ENCODE assay signal across 1 cellular context in the genomic region with DNA sequence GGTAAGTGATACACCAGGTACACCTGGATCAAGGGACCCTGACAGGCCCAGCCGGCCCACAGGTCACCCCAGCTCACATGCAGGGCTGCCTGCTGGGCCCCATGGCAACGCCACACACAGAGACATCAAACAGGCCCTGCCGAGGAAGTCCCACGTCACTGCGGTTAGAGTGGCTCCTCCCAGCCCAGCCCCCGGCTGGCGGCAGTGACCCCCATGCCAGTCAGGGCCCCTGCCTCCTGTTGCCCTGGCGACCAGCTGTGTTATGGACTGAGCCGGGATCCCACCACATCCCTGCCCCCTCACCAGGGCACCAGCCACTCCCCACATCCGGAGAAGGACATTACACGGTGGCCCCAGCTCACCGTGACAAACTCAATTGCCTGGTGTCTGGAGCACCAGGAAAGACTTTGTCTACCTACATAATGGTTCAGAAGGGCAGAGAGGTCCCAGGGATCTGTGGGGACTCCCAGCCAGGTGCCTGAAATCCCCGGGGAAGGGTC.
TF ChIP-seq lines count a peak whose summit lies in the region.

No MANE protein-coding gene starts in this region.

TF ChIP-seq in GM12878, 131 proteins besides CTCF, POLR2A, EP300 and RAD21 (continued from another document and continues in another):
- TF ChIP-seq, protein P1, sequence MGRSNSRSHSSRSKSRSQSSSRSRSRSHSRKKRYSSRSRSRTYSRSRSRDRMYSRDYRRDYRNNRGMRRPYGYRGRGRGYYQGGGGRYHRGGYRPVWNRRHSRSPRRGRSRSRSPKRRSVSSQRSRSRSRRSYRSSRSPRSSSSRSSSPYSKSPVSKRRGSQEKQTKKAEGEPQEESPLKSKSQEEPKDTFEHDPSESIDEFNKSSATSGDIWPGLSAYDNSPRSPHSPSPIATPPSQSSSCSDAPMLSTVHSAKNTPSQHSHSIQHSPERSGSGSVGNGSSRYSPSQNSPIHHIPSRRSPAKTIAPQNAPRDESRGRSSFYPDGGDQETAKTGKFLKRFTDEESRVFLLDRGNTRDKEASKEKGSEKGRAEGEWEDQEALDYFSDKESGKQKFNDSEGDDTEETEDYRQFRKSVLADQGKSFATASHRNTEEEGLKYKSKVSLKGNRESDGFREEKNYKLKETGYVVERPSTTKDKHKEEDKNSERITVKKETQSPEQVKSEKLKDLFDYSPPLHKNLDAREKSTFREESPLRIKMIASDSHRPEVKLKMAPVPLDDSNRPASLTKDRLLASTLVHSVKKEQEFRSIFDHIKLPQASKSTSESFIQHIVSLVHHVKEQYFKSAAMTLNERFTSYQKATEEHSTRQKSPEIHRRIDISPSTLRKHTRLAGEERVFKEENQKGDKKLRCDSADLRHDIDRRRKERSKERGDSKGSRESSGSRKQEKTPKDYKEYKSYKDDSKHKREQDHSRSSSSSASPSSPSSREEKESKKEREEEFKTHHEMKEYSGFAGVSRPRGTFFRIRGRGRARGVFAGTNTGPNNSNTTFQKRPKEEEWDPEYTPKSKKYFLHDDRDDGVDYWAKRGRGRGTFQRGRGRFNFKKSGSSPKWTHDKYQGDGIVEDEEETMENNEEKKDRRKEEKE (IDR thresholded peaks at IDR 0.05), result no peak
- TF ChIP-seq NFYA (IDR thresholded peaks at IDR 0.05; ENCODE audit: borderline replicate concordance, low read depth, low read length), result no peak
- TF ChIP-seq, protein P2, sequence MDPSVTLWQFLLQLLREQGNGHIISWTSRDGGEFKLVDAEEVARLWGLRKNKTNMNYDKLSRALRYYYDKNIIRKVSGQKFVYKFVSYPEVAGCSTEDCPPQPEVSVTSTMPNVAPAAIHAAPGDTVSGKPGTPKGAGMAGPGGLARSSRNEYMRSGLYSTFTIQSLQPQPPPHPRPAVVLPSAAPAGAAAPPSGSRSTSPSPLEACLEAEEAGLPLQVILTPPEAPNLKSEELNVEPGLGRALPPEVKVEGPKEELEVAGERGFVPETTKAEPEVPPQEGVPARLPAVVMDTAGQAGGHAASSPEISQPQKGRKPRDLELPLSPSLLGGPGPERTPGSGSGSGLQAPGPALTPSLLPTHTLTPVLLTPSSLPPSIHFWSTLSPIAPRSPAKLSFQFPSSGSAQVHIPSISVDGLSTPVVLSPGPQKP (IDR thresholded peaks at IDR 0.05; ENCODE audit: low read depth, low read length), result no peak
- TF ChIP-seq PML (IDR thresholded peaks at IDR 0.05; ENCODE audit: low read length), result no peak
- no peak for TF ChIP-seq ZNF274 (IDR thresholded peaks at IDR 0.05; ENCODE audit: insufficient read depth, insufficient read length)
- TF ChIP-seq CHD2 (IDR thresholded peaks at IDR 0.05; ENCODE audit: borderline replicate concordance, low read depth, low read length), result peak; percentile 72
- TF ChIP-seq HDAC2 (IDR thresholded peaks at IDR 0.05), result no peak
- TF ChIP-seq, protein P3, sequence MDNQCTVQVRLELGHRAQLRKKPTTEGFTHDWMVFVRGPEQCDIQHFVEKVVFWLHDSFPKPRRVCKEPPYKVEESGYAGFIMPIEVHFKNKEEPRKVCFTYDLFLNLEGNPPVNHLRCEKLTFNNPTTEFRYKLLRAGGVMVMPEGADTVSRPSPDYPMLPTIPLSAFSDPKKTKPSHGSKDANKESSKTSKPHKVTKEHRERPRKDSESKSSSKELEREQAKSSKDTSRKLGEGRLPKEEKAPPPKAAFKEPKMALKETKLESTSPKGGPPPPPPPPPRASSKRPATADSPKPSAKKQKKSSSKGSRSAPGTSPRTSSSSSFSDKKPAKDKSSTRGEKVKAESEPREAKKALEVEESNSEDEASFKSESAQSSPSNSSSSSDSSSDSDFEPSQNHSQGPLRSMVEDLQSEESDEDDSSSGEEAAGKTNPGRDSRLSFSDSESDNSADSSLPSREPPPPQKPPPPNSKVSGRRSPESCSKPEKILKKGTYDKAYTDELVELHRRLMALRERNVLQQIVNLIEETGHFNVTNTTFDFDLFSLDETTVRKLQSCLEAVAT (IDR thresholded peaks at IDR 0.05), result 0 out of 2 replicates have a peak, but pooled peaks have one; percentile 85
- TF ChIP-seq SMAD1 (IDR thresholded peaks at IDR 0.05; ENCODE audit: low read depth, partially characterized antibody), result no peak
- peak; percentile 71 for TF ChIP-seq SPI1 (IDR thresholded peaks at IDR 0.05; ENCODE audit: borderline replicate concordance, insufficient read depth, low read depth, low read length)
- TF ChIP-seq, protein P4, sequence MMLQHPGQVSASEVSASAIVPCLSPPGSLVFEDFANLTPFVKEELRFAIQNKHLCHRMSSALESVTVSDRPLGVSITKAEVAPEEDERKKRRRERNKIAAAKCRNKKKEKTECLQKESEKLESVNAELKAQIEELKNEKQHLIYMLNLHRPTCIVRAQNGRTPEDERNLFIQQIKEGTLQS (IDR thresholded peaks at IDR 0.05; ENCODE audit: borderline replicate concordance, extremely low read depth, low read depth, low read length), result no peak
- peak; percentile 55; the same call in 1 of the 2 replicates for TF ChIP-seq MTA3 (IDR thresholded peaks at IDR 0.05; ENCODE audit: borderline replicate concordance, low read length)
- no peak for TF ChIP-seq RBBP5 (conservative IDR thresholded peaks at IDR 0.05)
- peak; percentile 92 for TF ChIP-seq NBN (IDR thresholded peaks at IDR 0.05)
- TF ChIP-seq EED (IDR thresholded peaks at IDR 0.05; ENCODE audit: low read depth), result peak; percentile 64; the same call in 1 of the 2 replicates
- TF ChIP-seq BRCA1 (IDR thresholded peaks at IDR 0.05; ENCODE audit: low read depth, low read length), result no peak; the same call in 1 of the 2 replicates
- TF ChIP-seq SREBF1 (IDR thresholded peaks at IDR 0.05; ENCODE audit: low read length), result no peak
- no peak for TF ChIP-seq ZZZ3 (IDR thresholded peaks at IDR 0.05; ENCODE audit: control insufficient read depth, insufficient read length, low read depth)
- TF ChIP-seq, protein P5, sequence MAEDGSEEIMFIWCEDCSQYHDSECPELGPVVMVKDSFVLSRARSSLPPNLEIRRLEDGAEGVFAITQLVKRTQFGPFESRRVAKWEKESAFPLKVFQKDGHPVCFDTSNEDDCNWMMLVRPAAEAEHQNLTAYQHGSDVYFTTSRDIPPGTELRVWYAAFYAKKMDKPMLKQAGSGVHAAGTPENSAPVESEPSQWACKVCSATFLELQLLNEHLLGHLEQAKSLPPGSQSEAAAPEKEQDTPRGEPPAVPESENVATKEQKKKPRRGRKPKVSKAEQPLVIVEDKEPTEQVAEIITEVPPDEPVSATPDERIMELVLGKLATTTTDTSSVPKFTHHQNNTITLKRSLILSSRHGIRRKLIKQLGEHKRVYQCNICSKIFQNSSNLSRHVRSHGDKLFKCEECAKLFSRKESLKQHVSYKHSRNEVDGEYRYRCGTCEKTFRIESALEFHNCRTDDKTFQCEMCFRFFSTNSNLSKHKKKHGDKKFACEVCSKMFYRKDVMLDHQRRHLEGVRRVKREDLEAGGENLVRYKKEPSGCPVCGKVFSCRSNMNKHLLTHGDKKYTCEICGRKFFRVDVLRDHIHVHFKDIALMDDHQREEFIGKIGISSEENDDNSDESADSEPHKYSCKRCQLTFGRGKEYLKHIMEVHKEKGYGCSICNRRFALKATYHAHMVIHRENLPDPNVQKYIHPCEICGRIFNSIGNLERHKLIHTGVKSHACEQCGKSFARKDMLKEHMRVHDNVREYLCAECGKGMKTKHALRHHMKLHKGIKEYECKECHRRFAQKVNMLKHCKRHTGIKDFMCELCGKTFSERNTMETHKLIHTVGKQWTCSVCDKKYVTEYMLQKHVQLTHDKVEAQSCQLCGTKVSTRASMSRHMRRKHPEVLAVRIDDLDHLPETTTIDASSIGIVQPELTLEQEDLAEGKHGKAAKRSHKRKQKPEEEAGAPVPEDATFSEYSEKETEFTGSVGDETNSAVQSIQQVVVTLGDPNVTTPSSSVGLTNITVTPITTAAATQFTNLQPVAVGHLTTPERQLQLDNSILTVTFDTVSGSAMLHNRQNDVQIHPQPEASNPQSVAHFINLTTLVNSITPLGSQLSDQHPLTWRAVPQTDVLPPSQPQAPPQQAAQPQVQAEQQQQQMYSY (CRISPR knock-in tag; IDR thresholded peaks at IDR 0.05), result no peak
- TF ChIP-seq POLR2AphosphoS2 (IDR thresholded peaks at IDR 0.05; ENCODE audit: low read depth, low read length), result 0 out of 2 replicates have a peak, but pooled peaks have one; percentile 45
- TF ChIP-seq SIN3A (IDR thresholded peaks at IDR 0.05; ENCODE audit: low read depth, low read length), result no peak; the same call in 1 of the 2 replicates
- TF ChIP-seq CBFB (IDR thresholded peaks at IDR 0.05; ENCODE audit: low read depth), result peak; percentile 87
- no peak for TF ChIP-seq GABPA (IDR thresholded peaks at IDR 0.05; ENCODE audit: low read depth)
- TF ChIP-seq RELA (IDR thresholded peaks at IDR 0.05; ENCODE audit: borderline replicate concordance, partially characterized antibody), result peak; percentile 67
- peak; percentile 88; the same call in 1 of the 2 replicates for TF ChIP-seq PAX5 (IDR thresholded peaks at IDR 0.05; ENCODE audit: borderline replicate concordance, low read depth, low read length)
- TF ChIP-seq, protein P6, sequence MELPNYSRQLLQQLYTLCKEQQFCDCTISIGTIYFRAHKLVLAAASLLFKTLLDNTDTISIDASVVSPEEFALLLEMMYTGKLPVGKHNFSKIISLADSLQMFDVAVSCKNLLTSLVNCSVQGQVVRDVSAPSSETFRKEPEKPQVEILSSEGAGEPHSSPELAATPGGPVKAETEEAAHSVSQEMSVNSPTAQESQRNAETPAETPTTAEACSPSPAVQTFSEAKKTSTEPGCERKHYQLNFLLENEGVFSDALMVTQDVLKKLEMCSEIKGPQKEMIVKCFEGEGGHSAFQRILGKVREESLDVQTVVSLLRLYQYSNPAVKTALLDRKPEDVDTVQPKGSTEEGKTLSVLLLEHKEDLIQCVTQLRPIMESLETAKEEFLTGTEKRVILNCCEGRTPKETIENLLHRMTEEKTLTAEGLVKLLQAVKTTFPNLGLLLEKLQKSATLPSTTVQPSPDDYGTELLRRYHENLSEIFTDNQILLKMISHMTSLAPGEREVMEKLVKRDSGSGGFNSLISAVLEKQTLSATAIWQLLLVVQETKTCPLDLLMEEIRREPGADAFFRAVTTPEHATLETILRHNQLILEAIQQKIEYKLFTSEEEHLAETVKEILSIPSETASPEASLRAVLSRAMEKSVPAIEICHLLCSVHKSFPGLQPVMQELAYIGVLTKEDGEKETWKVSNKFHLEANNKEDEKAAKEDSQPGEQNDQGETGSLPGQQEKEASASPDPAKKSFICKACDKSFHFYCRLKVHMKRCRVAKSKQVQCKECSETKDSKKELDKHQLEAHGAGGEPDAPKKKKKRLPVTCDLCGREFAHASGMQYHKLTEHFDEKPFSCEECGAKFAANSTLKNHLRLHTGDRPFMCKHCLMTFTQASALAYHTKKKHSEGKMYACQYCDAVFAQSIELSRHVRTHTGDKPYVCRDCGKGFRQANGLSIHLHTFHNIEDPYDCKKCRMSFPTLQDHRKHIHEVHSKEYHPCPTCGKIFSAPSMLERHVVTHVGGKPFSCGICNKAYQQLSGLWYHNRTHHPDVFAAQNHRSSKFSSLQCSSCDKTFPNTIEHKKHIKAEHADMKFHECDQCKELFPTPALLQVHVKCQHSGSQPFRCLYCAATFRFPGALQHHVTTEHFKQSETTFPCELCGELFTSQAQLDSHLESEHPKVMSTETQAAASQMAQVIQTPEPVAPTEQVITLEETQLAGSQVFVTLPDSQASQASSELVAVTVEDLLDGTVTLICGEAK (IDR thresholded peaks at IDR 0.05; ENCODE audit: borderline replicate concordance), result 0 out of 2 replicates have a peak, but pooled peaks have one; percentile 13
- TF ChIP-seq TCF7 (IDR thresholded peaks at IDR 0.05; ENCODE audit: borderline replicate concordance), result peak; percentile 85
- TF ChIP-seq CREB1 (IDR thresholded peaks at IDR 0.05; ENCODE audit: low read depth), result peak; percentile 92
- no peak for TF ChIP-seq KDM1A (IDR thresholded peaks at IDR 0.05; ENCODE audit: borderline replicate concordance)
- no peak for TF ChIP-seq SRF (IDR thresholded peaks at IDR 0.05; ENCODE audit: low read depth in 2 of 2, low read length in 2 of 2)
- TF ChIP-seq, protein P7, sequence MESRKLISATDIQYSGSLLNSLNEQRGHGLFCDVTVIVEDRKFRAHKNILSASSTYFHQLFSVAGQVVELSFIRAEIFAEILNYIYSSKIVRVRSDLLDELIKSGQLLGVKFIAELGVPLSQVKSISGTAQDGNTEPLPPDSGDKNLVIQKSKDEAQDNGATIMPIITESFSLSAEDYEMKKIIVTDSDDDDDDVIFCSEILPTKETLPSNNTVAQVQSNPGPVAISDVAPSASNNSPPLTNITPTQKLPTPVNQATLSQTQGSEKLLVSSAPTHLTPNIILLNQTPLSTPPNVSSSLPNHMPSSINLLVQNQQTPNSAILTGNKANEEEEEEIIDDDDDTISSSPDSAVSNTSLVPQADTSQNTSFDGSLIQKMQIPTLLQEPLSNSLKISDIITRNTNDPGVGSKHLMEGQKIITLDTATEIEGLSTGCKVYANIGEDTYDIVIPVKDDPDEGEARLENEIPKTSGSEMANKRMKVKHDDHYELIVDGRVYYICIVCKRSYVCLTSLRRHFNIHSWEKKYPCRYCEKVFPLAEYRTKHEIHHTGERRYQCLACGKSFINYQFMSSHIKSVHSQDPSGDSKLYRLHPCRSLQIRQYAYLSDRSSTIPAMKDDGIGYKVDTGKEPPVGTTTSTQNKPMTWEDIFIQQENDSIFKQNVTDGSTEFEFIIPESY (IDR thresholded peaks at IDR 0.05), result no peak
- TF ChIP-seq SP1 (IDR thresholded peaks at IDR 0.05; ENCODE audit: low read depth, low read length), result peak; percentile 90
- TF ChIP-seq SUZ12 (IDR thresholded peaks at IDR 0.05; ENCODE audit: unreplicated experiment), result no peak
- TF ChIP-seq POU2F2 (IDR thresholded peaks at IDR 0.05; ENCODE audit: borderline replicate concordance, low read depth, low read length), result no peak; the same call in 2 of the 3 replicates
- TF ChIP-seq TCF12 (IDR thresholded peaks at IDR 0.05; ENCODE audit: low read depth, low read length), result peak; percentile 73; the same call in 1 of the 2 replicates
- TF ChIP-seq, protein P8, sequence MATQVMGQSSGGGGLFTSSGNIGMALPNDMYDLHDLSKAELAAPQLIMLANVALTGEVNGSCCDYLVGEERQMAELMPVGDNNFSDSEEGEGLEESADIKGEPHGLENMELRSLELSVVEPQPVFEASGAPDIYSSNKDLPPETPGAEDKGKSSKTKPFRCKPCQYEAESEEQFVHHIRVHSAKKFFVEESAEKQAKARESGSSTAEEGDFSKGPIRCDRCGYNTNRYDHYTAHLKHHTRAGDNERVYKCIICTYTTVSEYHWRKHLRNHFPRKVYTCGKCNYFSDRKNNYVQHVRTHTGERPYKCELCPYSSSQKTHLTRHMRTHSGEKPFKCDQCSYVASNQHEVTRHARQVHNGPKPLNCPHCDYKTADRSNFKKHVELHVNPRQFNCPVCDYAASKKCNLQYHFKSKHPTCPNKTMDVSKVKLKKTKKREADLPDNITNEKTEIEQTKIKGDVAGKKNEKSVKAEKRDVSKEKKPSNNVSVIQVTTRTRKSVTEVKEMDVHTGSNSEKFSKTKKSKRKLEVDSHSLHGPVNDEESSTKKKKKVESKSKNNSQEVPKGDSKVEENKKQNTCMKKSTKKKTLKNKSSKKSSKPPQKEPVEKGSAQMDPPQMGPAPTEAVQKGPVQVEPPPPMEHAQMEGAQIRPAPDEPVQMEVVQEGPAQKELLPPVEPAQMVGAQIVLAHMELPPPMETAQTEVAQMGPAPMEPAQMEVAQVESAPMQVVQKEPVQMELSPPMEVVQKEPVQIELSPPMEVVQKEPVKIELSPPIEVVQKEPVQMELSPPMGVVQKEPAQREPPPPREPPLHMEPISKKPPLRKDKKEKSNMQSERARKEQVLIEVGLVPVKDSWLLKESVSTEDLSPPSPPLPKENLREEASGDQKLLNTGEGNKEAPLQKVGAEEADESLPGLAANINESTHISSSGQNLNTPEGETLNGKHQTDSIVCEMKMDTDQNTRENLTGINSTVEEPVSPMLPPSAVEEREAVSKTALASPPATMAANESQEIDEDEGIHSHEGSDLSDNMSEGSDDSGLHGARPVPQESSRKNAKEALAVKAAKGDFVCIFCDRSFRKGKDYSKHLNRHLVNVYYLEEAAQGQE (IDR thresholded peaks at IDR 0.05; ENCODE audit: low read depth, low read length), result no peak
